35 cellular contexts compared by ENCODE assay signal in genomic region chr4:103085555-103086196, GRCh38.
"Had no signal": no experiment of that assay in that cellular context is flagged by ENCODE, and none has a peak within 500 bp of the region (broad histone marks: within the 10 kb centered on the region; RNA-seq: fewer than 3 reads in every experiment).

No MANE protein-coding gene starts in this region.

- H3K4me1 Mint-ChIP-seq: activated B cell treated with CpG ODN at 0.5 μM for 24 hours; activated naive CD8-positive, alpha-beta T cell treated with anti-CD3 and anti-CD28 coated beads for 36 hours; activated T-helper 17 cell treated with anti-CD3 and anti-CD28 coated beads, Interleukin-2, amount 50 U/mL, for 72 hours; brain; central memory CD8-positive, alpha-beta T cell; T-cell had no signal

- DNase-seq: activated B cell treated with CpG ODN at 0.5 μM for 24 hours; activated CD4-positive, alpha-beta memory T cell treated with anti-CD3 and anti-CD28 coated beads for 36 hours; activated CD4-positive, alpha-beta T cell treated with anti-CD3 and anti-CD28 coated beads for 4 hours; activated CD4-positive, alpha-beta T cell treated with anti-CD3 and anti-CD28 coated beads, Interleukin-2, amount 10 ng/mL, durations not matched to agents 24 days and 14 days; activated CD4-positive, alpha-beta T cell treated with anti-CD3 and anti-CD28 coated beads, Interleukin-2, amount 50 U/mL, for 1 hour; activated CD4-positive, alpha-beta T cell treated with anti-CD3 and anti-CD28 coated beads, Interleukin-2, amount 50 U/mL, for 4 hours; activated CD4-positive, CD25-positive, alpha-beta regulatory T cell treated with anti-CD3 and anti-CD28 coated beads, Interleukin-2, amount 50 U/mL, for 72 hours; activated CD8-positive, alpha-beta memory T cell treated with anti-CD3 and anti-CD28 coated beads, Interleukin-2, amount 50 U/mL, for 4 hours; activated CD8-positive, alpha-beta T cell treated with anti-CD3 and anti-CD28 coated beads for 36 hours; activated effector memory CD4-positive, alpha-beta T cell treated with anti-CD3 and anti-CD28 coated beads, Interleukin-2, amount 50 U/mL, for 16 hours; activated gamma-delta T cell treated with Interleukin-2 at 50 U/mL for 16 hours; activated naive CD4-positive, alpha-beta T cell; activated naive CD4-positive, alpha-beta T cell treated with anti-CD3 and anti-CD28 coated beads for 36 hours; activated naive CD4-positive, alpha-beta T cell treated with anti-CD3 and anti-CD28 coated beads, Interleukin-2, amount 50 U/mL, for 16 hours; activated naive CD8-positive, alpha-beta T cell treated with anti-CD3 and anti-CD28 coated beads for 36 hours; activated T-cell treated with anti-CD3 and anti-CD28 coated beads for 4 hours; activated T-cell treated with anti-CD3 and anti-CD28 coated beads, Interleukin-2, amount 50 U/mL, for 1 hour; activated T-cell treated with anti-CD3 and anti-CD28 coated beads, Interleukin-2, amount 50 U/mL, for 4 hours; activated T-cell treated with anti-CD3 and anti-CD28 coated beads, Interleukin-2, amount 50 U/mL, for 72 hours; adrenal gland; amniotic stem cell; aorta; caudate nucleus; cerebellar nuclear complex; T-cell; T-helper 17 cell had no signal

- H3K9me3 ChIP-seq: adrenal gland had no signal

- H3K27ac ChIP-seq: adrenal gland, cardiac muscle cell, VCaP had no signal

- H3K27me3 Mint-ChIP-seq: activated B cell treated with CpG ODN at 0.5 μM for 24 hours; activated CD4-positive, alpha-beta memory T cell treated with anti-CD3 and anti-CD28 coated beads for 36 hours; activated CD4-positive, alpha-beta T cell treated with anti-CD3 and anti-CD28 coated beads, Interleukin-2, amount 10 ng/mL, durations not matched to agents 24 days and 14 days; activated CD8-positive, alpha-beta T cell treated with anti-CD3 and anti-CD28 coated beads for 36 hours; activated naive CD8-positive, alpha-beta T cell treated with anti-CD3 and anti-CD28 coated beads for 36 hours; activated T-helper 17 cell treated with anti-CD3 and anti-CD28 coated beads, Interleukin-2, amount 50 U/mL, for 72 hours; brain; central memory CD8-positive, alpha-beta T cell; T-cell; T-helper 17 cell had no signal

- H3K4me3 ChIP-seq: adrenal gland, cardiac muscle cell had no signal

- H3K27me3 ChIP-seq: adrenal gland, cardiac muscle cell had no signal

- H3K4me3 Mint-ChIP-seq: activated B cell treated with CpG ODN at 0.5 μM for 24 hours; activated CD4-positive, alpha-beta memory T cell treated with anti-CD3 and anti-CD28 coated beads for 36 hours; activated CD4-positive, alpha-beta T cell treated with anti-CD3 and anti-CD28 coated beads, Interleukin-2, amount 10 ng/mL, durations not matched to agents 24 days and 14 days; activated CD8-positive, alpha-beta T cell treated with anti-CD3 and anti-CD28 coated beads for 36 hours; activated naive CD4-positive, alpha-beta T cell treated with anti-CD3 and anti-CD28 coated beads for 36 hours; activated naive CD8-positive, alpha-beta T cell treated with anti-CD3 and anti-CD28 coated beads for 36 hours; activated T-cell treated with anti-CD3 and anti-CD28 coated beads, Interleukin-2, amount 50 U/mL, for 4 hours; activated T-cell treated with anti-CD3 and anti-CD28 coated beads, Interleukin-2, amount 50 U/mL, for 72 hours; activated T-helper 1 cell treated with anti-CD3 and anti-CD28 coated beads, Interleukin-12 subunit alpha, Interleukin-12 subunit beta, Interleukin-2, Interleukin-4 antibody, amounts not matched to agents 30 ng/mL and 10 ng/mL and 1 ng/mL, durations not matched to agents 14 hours and 24 hours and 36 hours; activated T-helper 17 cell treated with anti-CD3 and anti-CD28 coated beads, Interleukin-2, amount 50 U/mL, for 72 hours; brain; central memory CD8-positive, alpha-beta T cell; T-cell; T-helper 17 cell had no signal

- H3K9me3 Mint-ChIP-seq: activated B cell treated with CpG ODN at 0.5 μM for 24 hours; activated CD4-positive, alpha-beta memory T cell treated with anti-CD3 and anti-CD28 coated beads for 36 hours; activated CD4-positive, alpha-beta T cell treated with anti-CD3 and anti-CD28 coated beads, Interleukin-2, amount 10 ng/mL, durations not matched to agents 24 days and 14 days; activated CD8-positive, alpha-beta T cell treated with anti-CD3 and anti-CD28 coated beads for 36 hours; activated naive CD4-positive, alpha-beta T cell treated with anti-CD3 and anti-CD28 coated beads for 36 hours; activated naive CD4-positive, alpha-beta T cell treated with anti-CD3 and anti-CD28 coated beads, Interleukin-2, amount 50 U/mL, for 72 hours; activated naive CD8-positive, alpha-beta T cell treated with anti-CD3 and anti-CD28 coated beads for 36 hours; activated T-cell treated with anti-CD3 and anti-CD28 coated beads, Interleukin-2, amount 50 U/mL, for 4 hours; activated T-cell treated with anti-CD3 and anti-CD28 coated beads, Interleukin-2, amount 50 U/mL, for 72 hours; activated T-helper 1 cell treated with anti-CD3 and anti-CD28 coated beads, Interleukin-12 subunit alpha, Interleukin-12 subunit beta, Interleukin-2, Interleukin-4 antibody, amounts not matched to agents 30 ng/mL and 10 ng/mL and 1 ng/mL, durations not matched to agents 14 hours and 24 hours and 36 hours; activated T-helper 17 cell treated with anti-CD3 and anti-CD28 coated beads, Interleukin-2, amount 50 U/mL, for 72 hours; brain; central memory CD8-positive, alpha-beta T cell; T-cell had no signal

- ATAC-seq: activated CD8-positive, alpha-beta T cell treated with anti-CD3 and anti-CD28 coated beads for 36 hours; activated naive CD4-positive, alpha-beta T cell treated with anti-CD3 and anti-CD28 coated beads, Interleukin-2, amount 50 U/mL, for 72 hours; activated T-cell treated with anti-CD3 and anti-CD28 coated beads, Interleukin-2, amount 50 U/mL, for 4 hours; activated T-cell treated with anti-CD3 and anti-CD28 coated beads, Interleukin-2, amount 50 U/mL, for 72 hours; activated T-helper 17 cell treated with anti-CD3 and anti-CD28 coated beads, Interleukin-2, amount 50 U/mL, for 72 hours; T-cell; T-helper 17 cell had no signal

- FAIRE-seq: bronchial epithelial cell, TTC549 had no signal

- H3K4me1 ChIP-seq: adrenal gland had no signal

- H3K27ac Mint-ChIP-seq: activated B cell treated with CpG ODN at 0.5 μM for 24 hours; activated CD4-positive, alpha-beta memory T cell treated with anti-CD3 and anti-CD28 coated beads for 36 hours; activated CD4-positive, alpha-beta T cell treated with anti-CD3 and anti-CD28 coated beads, Interleukin-2, amount 10 ng/mL, durations not matched to agents 24 days and 14 days; activated CD8-positive, alpha-beta T cell treated with anti-CD3 and anti-CD28 coated beads for 36 hours; activated naive CD4-positive, alpha-beta T cell treated with anti-CD3 and anti-CD28 coated beads for 36 hours; activated naive CD4-positive, alpha-beta T cell treated with anti-CD3 and anti-CD28 coated beads, Interleukin-2, amount 50 U/mL, for 72 hours; activated naive CD8-positive, alpha-beta T cell treated with anti-CD3 and anti-CD28 coated beads for 36 hours; activated T-cell treated with anti-CD3 and anti-CD28 coated beads, Interleukin-2, amount 50 U/mL, for 72 hours; activated T-helper 1 cell treated with anti-CD3 and anti-CD28 coated beads, Interleukin-12 subunit alpha, Interleukin-12 subunit beta, Interleukin-2, Interleukin-4 antibody, amounts not matched to agents 30 ng/mL and 10 ng/mL and 1 ng/mL, durations not matched to agents 14 hours and 24 hours and 36 hours; activated T-helper 17 cell treated with anti-CD3 and anti-CD28 coated beads, Interleukin-2, amount 50 U/mL, for 72 hours; T-cell; T-helper 17 cell had no signal
